ENCODE assay signal across 12 cellular contexts in the genomic region with DNA sequence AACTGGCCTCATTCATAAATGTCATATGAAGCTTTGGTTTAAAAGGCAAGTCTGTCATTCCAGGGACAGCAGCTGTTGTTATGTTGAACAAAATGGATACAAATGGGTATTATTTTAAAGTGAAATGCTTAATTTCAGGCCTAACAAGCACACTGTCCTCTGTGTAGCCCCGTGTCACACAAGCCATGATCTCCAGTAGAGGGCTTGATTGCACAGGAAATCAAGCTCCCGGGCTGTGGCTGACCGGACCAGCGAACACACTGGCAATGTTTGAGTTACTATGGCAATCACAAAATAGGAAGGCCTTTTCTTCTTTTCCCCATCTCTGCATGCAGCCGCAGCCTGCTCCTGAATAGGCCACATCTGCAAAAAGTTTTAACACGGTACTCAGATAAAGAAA.
DNase-seq lines count a peak whose midpoint lies in the region; ATAC-seq and TF ChIP-seq lines count a peak whose summit lies in the region.
"Had no signal": no experiment of that assay in that cellular context is flagged by ENCODE, and none has a peak within 500 bp of the region (broad histone marks: within the 10 kb centered on the region; RNA-seq: fewer than 3 reads in every experiment).

No MANE protein-coding gene starts in this region.

- no peak overlapping the region for H3K9ac ChIP-seq in HCT116 (ENCODE audit: low read length)

- WGBS in esophagus muscularis mucosa, result 63% methylated on average over 6 of the region's 6 CpGs
- WGBS in upper lobe of left lung, 2 donors, result 24 to 42% methylated on average over 6 of the region's 6 CpGs

- H3K36me3 ChIP-seq in HCT116 (ENCODE audit: control insufficient read depth in 1 of 2, insufficient read depth in 2 of 2, low read length in 2 of 2), result no peaks in the 10 kb centered on the region
- no peaks in the 10 kb centered on the region for H3K36me3 ChIP-seq in Panc1 (ENCODE audit: control insufficient read depth, insufficient read depth, low read length)
- no peaks in the 10 kb centered on the region for H3K36me3 ChIP-seq in esophagus muscularis mucosa
- H3K36me3 ChIP-seq in osteoblast (ENCODE audit: insufficient read depth, low read length), result no peaks in the 10 kb centered on the region
- H3K36me3 ChIP-seq in Peyer's patch, result no peaks in the 10 kb centered on the region
- H3K36me3 ChIP-seq in upper lobe of left lung, result no peaks in the 10 kb centered on the region
- H3K36me3 ChIP-seq: suprapubic skin had no signal

- TF ChIP-seq EP300 in esophagus muscularis mucosa (IDR thresholded peaks at IDR 0.05), result no peak
- TF ChIP-seq EP300 in upper lobe of left lung (IDR thresholded peaks at IDR 0.05), result no peak

- BruUV-seq in HCT116 (replicated peaks; lab: Mats Ljungman, UMichigan) (no TSS peak), Panc1 (replicated peaks; lab: Mats Ljungman, UMichigan) (no TSS peak)

- H3K4me1 ChIP-seq in HCT116 (ENCODE audit: control insufficient read depth in 1 of 2, insufficient read depth in 2 of 2, low read length in 2 of 2) (no peaks in the 10 kb centered on the region), Panc1 (ENCODE audit: control insufficient read depth, insufficient read depth, low read length) (no peaks in the 10 kb centered on the region), esophagus muscularis mucosa (no peaks in the 10 kb centered on the region), osteoblast (ENCODE audit: insufficient read depth, low read length) (no peaks in the 10 kb centered on the region), Peyer's patch (no peaks in the 10 kb centered on the region), upper lobe of left lung (no peaks in the 10 kb centered on the region)
- H3K4me1 ChIP-seq: suprapubic skin had no signal

- H2AFZ ChIP-seq in HCT116 (ENCODE audit: low read depth, low read length, poor library complexity, severe bottlenecking), result no peak overlapping the region
- H2AFZ ChIP-seq in osteoblast (ENCODE audit: low read length), result no peak overlapping the region

- H3K9me2 ChIP-seq in HCT116 (ENCODE audit: insufficient read depth), result no peaks in the 10 kb centered on the region

- H3K4me2 ChIP-seq in HCT116 (ENCODE audit: low read length), result no peak overlapping the region
- no peak overlapping the region for H3K4me2 ChIP-seq in osteoblast (ENCODE audit: insufficient read depth, low read length)

- POLR2A ChIA-PET in HCT116 (lab: Charles Lee) (no interaction called here), Panc1 (lab: Charles Lee) (no interaction called here)

- H4K20me1 ChIP-seq in HCT116 (ENCODE audit: insufficient read depth) (no peaks in the 10 kb centered on the region), osteoblast (ENCODE audit: insufficient read depth, low read length) (no peaks in the 10 kb centered on the region)

- no peaks in the 10 kb centered on the region for H3K27me3 ChIP-seq in HCT116 (ENCODE audit: insufficient read depth, low read length)
- H3K27me3 ChIP-seq in Panc1 (ENCODE audit: control insufficient read depth, insufficient read depth, low read length), result no peaks in the 10 kb centered on the region
- no peaks in the 10 kb centered on the region for H3K27me3 ChIP-seq in esophagus muscularis mucosa
- no peaks in the 10 kb centered on the region for H3K27me3 ChIP-seq in osteoblast (ENCODE audit: insufficient read depth, low read length)
- H3K27me3 ChIP-seq in Peyer's patch, result no peaks in the 10 kb centered on the region
- no peaks in the 10 kb centered on the region for H3K27me3 ChIP-seq in upper lobe of left lung

- in situ Hi-C loops in Panc1 (cut with HindIII; ENCODE audit: low pct_unique_long_range_greater_than_20kb, low sequenced_read_pairs), result no loop called here

- TF ChIP-seq CTCF in HCT116 (IDR thresholded peaks at IDR 0.05 in 2 of 3, conservative IDR thresholded peaks at IDR 0.05 in 1 of 3; ENCODE audit: borderline replicate concordance in 1 of 3, insufficient read depth in 1 of 3, low read depth in 2 of 3, low read length in 2 of 3) (0 out of 6 replicates have a peak, but pooled peaks of 2 of the 3 experiments have one; percentile 5 to 9), Panc1 (IDR thresholded peaks at IDR 0.05) (peak; percentile 22), esophagus muscularis mucosa (IDR thresholded peaks at IDR 0.05) (no peak), osteoblast (IDR thresholded peaks at IDR 0.05; ENCODE audit: extremely low read depth, low read depth, low read length) (peak; percentile 10), Peyer's patch (IDR thresholded peaks at IDR 0.05) (no peak), upper lobe of left lung (IDR thresholded peaks at IDR 0.05) (no peak)

- intact Hi-C loops in HCT116 (cut with micrococcal nuclease) (no loop called here), Panc1 (cut with micrococcal nuclease; ENCODE audit: unreplicated experiment) (no loop called here), esophagus muscularis mucosa (cut with DNase I) (no loop called here)

- H3K79me2 ChIP-seq in HCT116 (ENCODE audit: insufficient read depth, low read length), result no peaks in the 10 kb centered on the region
- H3K79me2 ChIP-seq in osteoblast (ENCODE audit: insufficient read depth, low read length), result no peaks in the 10 kb centered on the region

- TF ChIP-seq POLR2A in HCT116 (IDR thresholded peaks at IDR 0.05; ENCODE audit: borderline replicate concordance, extremely low read depth, insufficient read depth, insufficient read length) (no peak), esophagus muscularis mucosa (IDR thresholded peaks at IDR 0.05; ENCODE audit: low read depth) (no peak), Peyer's patch (IDR thresholded peaks at IDR 0.05) (no peak), upper lobe of left lung (IDR thresholded peaks at IDR 0.05) (no peak)

- ATAC-seq in HCT116 (peak; percentile 62; the same call in 1 of the 2 replicates), Panc1 (no peak), upper lobe of left lung (ENCODE audit: low FRiP score in 2 of 2) (no peak)

- CTCF ChIA-PET in HCT116 (lab: Charles Lee), result interaction anchor here (1.0 to 1.4 kb wide), 2 partner anchors 98 to 226 kb away, joined by 4 to 7 read pairs; no protein-coding TSS in a partner anchor
- CTCF ChIA-PET in Panc1 (lab: Charles Lee), result interaction anchor here (0.7 kb wide), 1 partner anchor 841 kb away, joined by 4 read pairs; no protein-coding TSS in a partner anchor

- RAD21 ChIA-PET in HCT116 (lab: Charles Lee; ENCODE audit: low non-redundant PET in 1 of 2, low total read pairs in 2 of 2, uncharacterized antibody in 2 of 2, unreplicated experiment in 2 of 2), result interaction anchor here in 1 of 2 experiments (0.8 kb wide), 1 partner anchor 98 kb away, joined by 3 read pairs; no protein-coding TSS in a partner anchor

- no peak for DNase-seq in HCT116 (ENCODE audit: low read depth, low spot score)
- no peak for DNase-seq in Panc1 (ENCODE audit: low read depth, low spot score)
- DNase-seq in esophagus muscularis mucosa (ENCODE audit: extremely low spot score), result peak; percentile 78
- DNase-seq in osteoblast (ENCODE audit: insufficient read length, low spot score, missing footprints), result no peak
- no peak for DNase-seq in activated naive CD4-positive, alpha-beta T cell (lab: John Stamatoyannopoulos, UW)
- no peak for DNase-seq in Peyer's patch
- DNase-seq in upper lobe of left lung, result no peak
- DNase-seq: activated T-cell treated with anti-CD3 and anti-CD28 coated beads, Interleukin-2, amount 50 U/mL, for 48 hours; CD4-positive, alpha-beta memory T cell; kidney had no signal

- H3K27ac ChIP-seq in HCT116 (ENCODE audit: low read depth, low read length), result no peak overlapping the region
- no peak overlapping the region for H3K27ac ChIP-seq in Panc1 (ENCODE audit: low read length)
- H3K27ac ChIP-seq in esophagus muscularis mucosa (replicated peaks in 1 of 4), result no peak overlapping the region
- no peak overlapping the region for H3K27ac ChIP-seq in osteoblast (ENCODE audit: low read depth, low read length)
- no peak overlapping the region for H3K27ac ChIP-seq in Peyer's patch
- H3K27ac ChIP-seq in upper lobe of left lung, result no peak overlapping the region
- H3K27ac ChIP-seq: coronary artery, suprapubic skin had no signal

- H3K4me3 ChIP-seq in HCT116 (replicated peaks in 1 of 2; ENCODE audit: low read depth in 1 of 2, low read length in 2 of 2), result no peak overlapping the region
- H3K4me3 ChIP-seq in Panc1 (ENCODE audit: low read depth in 2 of 2, low read length in 2 of 2), result no peak overlapping the region
- no peak overlapping the region for H3K4me3 ChIP-seq in esophagus muscularis mucosa
- no peak overlapping the region for H3K4me3 ChIP-seq in osteoblast (ENCODE audit: insufficient read depth, low read length)
- H3K4me3 ChIP-seq in Peyer's patch, result no peak overlapping the region
- no peak overlapping the region for H3K4me3 ChIP-seq in upper lobe of left lung
- H3K4me3 ChIP-seq: coronary artery, suprapubic skin had no signal

- H3K9me3 ChIP-seq in HCT116 (ENCODE audit: control insufficient read depth in 1 of 2, insufficient read depth in 1 of 2, low read depth in 1 of 2, low read length in 2 of 2) (no peaks in the 10 kb centered on the region), Panc1 (ENCODE audit: control insufficient read depth, insufficient read depth, low read depth, low read length) (no peaks in the 10 kb centered on the region), esophagus muscularis mucosa (no peaks in the 10 kb centered on the region), osteoblast (ENCODE audit: low read depth, low read length) (no peaks in the 10 kb centered on the region), Peyer's patch (no peaks in the 10 kb centered on the region), upper lobe of left lung (no peaks in the 10 kb centered on the region)
- H3K9me3 ChIP-seq: suprapubic skin had no signal

- TF ChIP-seq RAD21 in HCT116 (IDR thresholded peaks at IDR 0.05; ENCODE audit: low read depth), result peak; percentile 18; the same call in 1 of the 2 replicates

TF ChIP-seq in HCT116, 20 proteins besides CTCF, POLR2A, EP300 and RAD21 (continues in another document):
- TF ChIP-seq JUND (IDR thresholded peaks at IDR 0.05) (no peak), POLR2AphosphoS5 (IDR thresholded peaks at IDR 0.05; ENCODE audit: low read depth, low read length) (no peak), CEBPB (IDR thresholded peaks at IDR 0.05; ENCODE audit: low read depth) (no peak), YY1 (IDR thresholded peaks at IDR 0.05; ENCODE audit: extremely low read depth, insufficient replicate concordance, low read depth, low read length) (no peak), EZH2 (IDR thresholded peaks at IDR 0.05) (no peak), EGR1 (IDR thresholded peaks at IDR 0.05; ENCODE audit: low read depth) (no peak), SRF (IDR thresholded peaks at IDR 0.05; ENCODE audit: low read depth) (no peak), ELF1 (IDR thresholded peaks at IDR 0.05; ENCODE audit: borderline replicate concordance, low read depth) (no peak), TCF7L2 (IDR thresholded peaks at IDR 0.05; ENCODE audit: borderline replicate concordance, extremely low read depth, insufficient read depth, insufficient read length) (no peak), SIN3A (IDR thresholded peaks at IDR 0.05; ENCODE audit: low read depth) (no peak), ZFX (IDR thresholded peaks at IDR 0.05) (no peak)
- TF ChIP-seq, protein P1, sequence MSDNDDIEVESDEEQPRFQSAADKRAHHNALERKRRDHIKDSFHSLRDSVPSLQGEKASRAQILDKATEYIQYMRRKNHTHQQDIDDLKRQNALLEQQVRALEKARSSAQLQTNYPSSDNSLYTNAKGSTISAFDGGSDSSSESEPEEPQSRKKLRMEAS (IDR thresholded peaks at IDR 0.05), result no peak

Comparison
In these comparisons a context has a peak if more than half of its experiments do, and no peak if none do; other contexts are left out.
1. CTCF ChIP-seq: peak in HCT116 (2 of 3), Panc1 (single experiment) and osteoblast (single experiment); none in esophagus muscularis mucosa (0 of 3), Peyer's patch (0 of 6) and upper lobe of left lung (0 of 6).